ENCODE assay signal across 23 cellular contexts in genomic region chr16:53565300-53565699, GRCh38.
DNase-seq lines count a peak whose midpoint lies in the region; ATAC-seq and TF ChIP-seq lines count a peak whose summit lies in the region.
"Had no signal": no experiment of that assay in that cellular context is flagged by ENCODE, and none has a peak within 500 bp of the region (broad histone marks: within the 10 kb centered on the region; RNA-seq: fewer than 3 reads in every experiment).

No MANE protein-coding gene starts in this region.

- no peak for TF ChIP-seq CTCF in choroid plexus epithelial cell (conservative IDR thresholded peaks at IDR 0.05; ENCODE audit: low read depth, low read length)

- ATAC-seq in HG03457 (IDR thresholded peaks at IDR 0.05; ENCODE audit: unreplicated experiment), result no peak
- ATAC-seq: A549, GM23338, Panc1 had no signal

- no peak overlapping the region for H3K4me3 ChIP-seq in choroid plexus epithelial cell (ENCODE audit: low read depth, low read length)
- H3K4me3 ChIP-seq: A549, GM23338, HAP-1 had no signal

- peak; percentile 36 to 49 for DNase-seq in NCI-H524 (lab: John Stamatoyannopoulos, UW)
- DNase-seq in NCI-H524 treated with DMSO at 0.1 percent for 48 hours (lab: John Stamatoyannopoulos, UW), result no peak
- peak; percentile 14 for DNase-seq in choroid plexus epithelial cell (ENCODE audit: low read depth)
- DNase-seq in mesenteric fat pad (ENCODE audit: low spot score), result peak; percentile 71
- DNase-seq in stimulated activated naive CD4-positive, alpha-beta T cell treated with Interleukin-2 at 50 U/mL for 16 hours (lab: John Stamatoyannopoulos, UW), result no peak
- no peak for DNase-seq in GM03348 (ENCODE audit: low spot score)
- DNase-seq: CD8-positive, alpha-beta memory T cell; DMS153; DND-41; HFFc6; KBM-7; MV-4-11; NCI-H1694; NCI-H2029 treated with DMSO at 0.1 percent for 48 hours; NCI-H2171; NCI-H345; NCI-H526 treated with DMSO at 0.1 percent for 48 hours; SHP77 had no signal

Comparison
In these comparisons a context has a peak if more than half of its experiments do, and no peak if none do; other contexts are left out.
1. DNase-seq: peak in NCI-H524 (2 of 2), choroid plexus epithelial cell (single experiment) and mesenteric fat pad (single experiment); none in NCI-H524 treated with DMSO at 0.1 percent for 48 hours (single experiment), stimulated activated naive CD4-positive, alpha-beta T cell treated with Interleukin-2 at 50 U/mL for 16 hours (single experiment) and GM03348 (single experiment).